Comparison of ENCODE assay signal across 24 cellular contexts in genomic region chr2:160828076-160828475, GRCh38.
DNase-seq lines count a peak whose midpoint lies in the region; ATAC-seq, FAIRE-seq and TF ChIP-seq lines count a peak whose summit lies in the region.
"Had no signal": no experiment of that assay in that cellular context is flagged by ENCODE, and none has a peak within 500 bp of the region (broad histone marks: within the 10 kb centered on the region; RNA-seq: fewer than 3 reads in every experiment).

No MANE protein-coding gene starts in this region.

- no peaks in the 10 kb centered on the region for H3K79me2 ChIP-seq in GM12878 (ENCODE audit: control insufficient read depth, insufficient read depth, low read length)

- intact Hi-C loops in GM12878 (cut with micrococcal nuclease; ENCODE audit: unreplicated experiment): no loop called here

- H3K36me3 Mint-ChIP-seq in activated naive CD8-positive, alpha-beta T cell treated with anti-CD3 and anti-CD28 coated beads, Interleukin-2, amount 50 U/mL, for 24 hours (ENCODE audit: low read depth): no peaks in the 10 kb centered on the region
- H3K36me3 Mint-ChIP-seq: CD14-positive monocyte had no signal

- H3K27me3 Mint-ChIP-seq in activated naive CD8-positive, alpha-beta T cell treated with anti-CD3 and anti-CD28 coated beads, Interleukin-2, amount 50 U/mL, for 24 hours: no peaks in the 10 kb centered on the region
- H3K27me3 Mint-ChIP-seq: CD4-positive, alpha-beta T cell had no signal

- H3K4me1 ChIP-seq in GM12878 (ENCODE audit: control insufficient read depth, insufficient read depth, low read length): no peaks in the 10 kb centered on the region
- H3K4me1 ChIP-seq: BE2C; BLaER1 treated with 17β-estradiol and CSF1 and Interleukin-3, amounts not matched to agents 10 nM and 100 nM; HAP-1 had no signal

- no peak overlapping the region for H3K4me3 Mint-ChIP-seq in activated naive CD8-positive, alpha-beta T cell treated with anti-CD3 and anti-CD28 coated beads, Interleukin-2, amount 50 U/mL, for 24 hours
- H3K4me3 Mint-ChIP-seq: CD14-positive monocyte; CD4-positive, alpha-beta T cell; CD8-positive, alpha-beta memory T cell; HFFc6 had no signal

- WGBS in GM12878 (ENCODE audit: insufficient coverage, insufficient replicate concordance, low lambda C conversion rate, missing lambda C conversion rate): 2% methylated on average over 3 of the region's 3 CpGs

- FAIRE-seq in GM12878 (lab: Jason Lieb, UNC): no peak
- FAIRE-seq: A204.1, D721Med, H1 had no signal

- RAD21 ChIA-PET in GM12878 (lab: Charles Lee; ENCODE audit: unreplicated experiment): no interaction called here

- H3K9me3 ChIP-seq in GM12878 (replicated peaks; ENCODE audit: control insufficient read depth, insufficient read depth, low read length): no peaks in the 10 kb centered on the region; the same call in 2 of the 3 replicates
- H3K9me3 ChIP-seq: BE2C, HAP-1 had no signal

- H3K36me3 ChIP-seq in GM12878 (ENCODE audit: control insufficient read depth in 2 of 2, insufficient read depth in 2 of 2, low read length in 1 of 2): no peaks in the 10 kb centered on the region
- H3K36me3 ChIP-seq: BE2C; BLaER1 treated with 17β-estradiol and CSF1 and Interleukin-3, amounts not matched to agents 10 nM and 100 nM; HAP-1 had no signal

- POLR2A ChIA-PET in GM12878 (lab: Charles Lee): interaction anchor here (0.6 kb wide), 1 partner anchor 64 kb away, joined by 5 read pairs; no protein-coding TSS in a partner anchor

- in situ Hi-C loops in GM12878 (cut with MboI): no loop called here

- H3K27ac Mint-ChIP-seq in activated naive CD8-positive, alpha-beta T cell treated with anti-CD3 and anti-CD28 coated beads, Interleukin-2, amount 50 U/mL, for 24 hours: no peak overlapping the region
- H3K27ac Mint-ChIP-seq: CD14-positive monocyte; CD4-positive, alpha-beta T cell; CD8-positive, alpha-beta memory T cell; HFFc6 had no signal

- no peaks in the 10 kb centered on the region for H4K20me1 ChIP-seq in GM12878 (ENCODE audit: control insufficient read depth, insufficient read depth)
- H4K20me1 ChIP-seq: BLaER1 treated with 17β-estradiol and CSF1 and Interleukin-3, amounts not matched to agents 10 nM and 100 nM had no signal

- TF ChIP-seq EP300 in GM12878 (IDR thresholded peaks at IDR 0.05; ENCODE audit: borderline replicate concordance in 1 of 2, control insufficient read depth in 1 of 2, low read depth in 2 of 2, low read length in 2 of 2): peak in 1 of 2 experiments; percentile 22; a peak in 1 of 4 replicates

- no peak overlapping the region for H3K4me2 ChIP-seq in GM12878 (ENCODE audit: control insufficient read depth, insufficient read depth)
- H3K4me2 ChIP-seq: BLaER1 treated with 17β-estradiol and CSF1 and Interleukin-3, amounts not matched to agents 10 nM and 100 nM had no signal

- ATAC-seq in GM19372 (IDR thresholded peaks at IDR 0.05; ENCODE audit: low read depth, unreplicated experiment) (peak; percentile 80), HG03354 (IDR thresholded peaks at IDR 0.05; ENCODE audit: poor library complexity, severe bottlenecking, unreplicated experiment) (peak; percentile 44), GM12878 (peak; percentile 54), GM18511 (IDR thresholded peaks at IDR 0.05; ENCODE audit: unreplicated experiment) (no peak), HG03159 (IDR thresholded peaks at IDR 0.05; ENCODE audit: unreplicated experiment) (no peak)
- no peak for ATAC-seq in activated naive CD8-positive, alpha-beta T cell treated with anti-CD3 and anti-CD28 coated beads, Interleukin-2, amount 50 U/mL, for 24 hours

- TF ChIP-seq CTCF in GM12865 (IDR thresholded peaks at IDR 0.05; ENCODE audit: insufficient read depth, low read depth, low read length, missing control alignments): no peak
- TF ChIP-seq CTCF in GM12878 (IDR thresholded peaks at IDR 0.05 in 2 of 3, conservative IDR thresholded peaks at IDR 0.05 in 1 of 3; ENCODE audit: control insufficient read depth in 2 of 3, extremely low read depth in 1 of 3, insufficient read depth in 1 of 3, low read depth in 3 of 3, low read length in 3 of 3): no peak

- BruUV-seq in GM12878 (replicated peaks; lab: Mats Ljungman, UMichigan): no TSS peak

- CTCF ChIA-PET in GM12878 (lab: Yijun Ruan, JAX): interaction anchor here (0.8 to 1.0 kb wide), 2 partner anchors 87 to 168 kb away, joined by 3 to 4 read pairs; no protein-coding TSS in a partner anchor

- SMC1A ChIA-PET in GM12878 (lab: Charles Lee; ENCODE audit: uncharacterized antibody, unreplicated experiment): interaction anchor here (0.6 kb wide), 1 partner anchor 72 kb away, joined by 4 read pairs; no protein-coding TSS in a partner anchor

- no peak for TF ChIP-seq POLR2A in GM12878 (IDR thresholded peaks at IDR 0.05; ENCODE audit: low read depth, low read length)

- H3K27me3 ChIP-seq in GM12878 (replicated peaks in 1 of 2; ENCODE audit: control insufficient read depth in 2 of 2, insufficient read depth in 2 of 2, low read length in 1 of 2): no peaks in the 10 kb centered on the region; a peak in 1 of 4 replicates
- H3K27me3 ChIP-seq: BE2C; BLaER1 treated with 17β-estradiol and CSF1 and Interleukin-3, amounts not matched to agents 10 nM and 100 nM had no signal

- H3K9ac ChIP-seq in GM12878 (ENCODE audit: control insufficient read depth, insufficient read depth, low read length): no peak overlapping the region
- H3K9ac ChIP-seq: BLaER1 treated with 17β-estradiol and CSF1 and Interleukin-3, amounts not matched to agents 10 nM and 100 nM had no signal

- peaks cover 43% of the 10 kb centered on the region for H3K9me3 Mint-ChIP-seq in activated naive CD8-positive, alpha-beta T cell treated with anti-CD3 and anti-CD28 coated beads, Interleukin-2, amount 50 U/mL, for 24 hours

- no peak overlapping the region for H3K4me3 ChIP-seq in GM12865 (ENCODE audit: low read depth, low read length)
- no peak overlapping the region for H3K4me3 ChIP-seq in GM12878
- H3K4me3 ChIP-seq: BLaER1 treated with 17β-estradiol and CSF1 and Interleukin-3, amounts not matched to agents 10 nM and 100 nM; HAP-1 had no signal

- H3K4me1 Mint-ChIP-seq in activated naive CD8-positive, alpha-beta T cell treated with anti-CD3 and anti-CD28 coated beads, Interleukin-2, amount 50 U/mL, for 24 hours: no peaks in the 10 kb centered on the region
- H3K4me1 Mint-ChIP-seq: CD14-positive monocyte; CD8-positive, alpha-beta memory T cell had no signal

- no peak for TF ChIP-seq RAD21 in GM12878 (IDR thresholded peaks at IDR 0.05; ENCODE audit: insufficient read depth, low read depth, low read length)

- H2AFZ ChIP-seq in GM12878 (ENCODE audit: control insufficient read depth, low read depth, low read length): no peak overlapping the region

- no peak overlapping the region for H3K27ac ChIP-seq in GM12878 (ENCODE audit: control insufficient read depth, insufficient read depth)
- H3K27ac ChIP-seq: 22Rv1; BLaER1 treated with 17β-estradiol and CSF1 and Interleukin-3, amounts not matched to agents 10 nM and 100 nM had no signal

- DNase-seq in GM12865 (ENCODE audit: low read depth) (peak; percentile 4), GM12878 (ENCODE audit: low read depth, low spot score) (no peak), SHP77 treated with DMSO at 0.1 percent for 48 hours (lab: John Stamatoyannopoulos, UW) (no peak)
- DNase-seq in activated naive CD8-positive, alpha-beta T cell treated with anti-CD3 and anti-CD28 coated beads, Interleukin-2, amount 50 U/mL, for 24 hours: no peak
- DNase-seq: AML-193; BE2C; CD4-positive, alpha-beta T cell; CD8-positive, alpha-beta memory T cell; DMS 273 treated with DMSO at 0.1 percent for 48 hours; DMS79; EL; GDM1; HFFc6 had no signal

TF ChIP-seq in GM12878, 131 proteins besides CTCF, POLR2A, EP300 and RAD21 (continues in another document):
- TF ChIP-seq PKNOX1 (IDR thresholded peaks at IDR 0.05) (no peak), ASH2L (IDR thresholded peaks at IDR 0.05; ENCODE audit: borderline replicate concordance, low read depth) (no peak), STAT3 (IDR thresholded peaks at IDR 0.05; ENCODE audit: low read depth, low read length) (no peak), RUNX3 (IDR thresholded peaks at IDR 0.05; ENCODE audit: low read length) (no peak), SMAD1 (IDR thresholded peaks at IDR 0.05; ENCODE audit: low read depth, partially characterized antibody) (no peak), POLR2AphosphoS2 (IDR thresholded peaks at IDR 0.05; ENCODE audit: low read depth, low read length) (no peak), SRF (IDR thresholded peaks at IDR 0.05; ENCODE audit: low read depth in 2 of 2, low read length in 2 of 2) (no peak), NR2C2 (IDR thresholded peaks at IDR 0.05; ENCODE audit: borderline replicate concordance, control insufficient read depth, insufficient read length, low read depth) (no peak), MTA2 (IDR thresholded peaks at IDR 0.05; ENCODE audit: low read depth) (peak; percentile 19; the same call in 1 of the 2 replicates), ZBTB33 (IDR thresholded peaks at IDR 0.05) (no peak), TARDBP (IDR thresholded peaks at IDR 0.05; ENCODE audit: borderline replicate concordance) (no peak), WRNIP1 (IDR thresholded peaks at IDR 0.05; ENCODE audit: borderline replicate concordance, low read depth, low read length) (no peak), PML (IDR thresholded peaks at IDR 0.05; ENCODE audit: low read length) (no peak)

Comparison
In these comparisons a context has a peak if more than half of its experiments do, and no peak if none do; other contexts are left out.
1. ATAC-seq: peak in GM19372 (single experiment), HG03354 (single experiment) and GM12878 (single experiment); none in GM18511 (single experiment), activated naive CD8-positive, alpha-beta T cell treated with anti-CD3 and anti-CD28 coated beads, Interleukin-2, amount 50 U/mL, for 24 hours (single experiment) and HG03159 (single experiment).